Comparison of ENCODE assay signal across 8 cellular contexts in the genomic region with DNA sequence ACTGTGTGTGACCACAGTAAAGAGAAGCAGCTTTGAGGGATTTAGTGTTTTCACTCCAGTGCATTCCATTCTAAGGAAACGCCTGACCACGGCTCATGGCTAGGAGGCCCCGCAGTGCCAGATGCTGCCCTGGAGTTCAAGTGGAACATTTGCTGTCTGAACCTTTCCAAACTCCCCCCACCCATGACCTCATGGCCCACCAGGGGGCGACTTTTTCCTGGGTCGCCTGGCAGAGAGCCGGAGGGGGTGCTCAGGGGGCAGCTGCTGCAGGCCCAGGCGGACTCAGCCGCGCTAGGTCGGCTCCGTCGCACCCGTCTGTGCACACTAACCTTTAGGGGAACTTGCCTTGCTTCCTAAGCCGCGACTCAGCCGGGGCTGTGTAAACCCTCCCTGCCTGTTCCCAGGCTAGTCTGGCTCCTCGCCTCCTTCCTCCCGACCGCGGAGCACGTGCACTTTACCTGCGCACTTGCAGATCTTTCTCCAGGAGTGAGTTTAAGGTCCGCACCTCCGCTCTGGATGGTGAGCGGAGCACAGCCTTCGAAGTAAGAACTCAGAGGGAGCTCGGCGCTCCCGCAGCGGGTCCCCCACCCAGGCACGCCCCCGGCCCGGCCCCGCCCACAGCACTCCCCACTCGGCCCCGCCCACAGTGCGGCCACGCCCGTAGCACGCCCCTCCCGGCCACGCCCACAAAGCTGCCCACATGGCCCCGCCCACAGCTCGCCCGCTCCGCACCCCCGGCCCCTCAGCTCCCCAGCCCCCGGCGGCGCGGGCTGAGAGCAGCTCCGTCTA. TPM values are rescaled to one million over a fixed set of nuclear protein-coding genes. Genes with fewer than 3 reads are reported as not detected.
A peak's percentile ranks its signal among the peaks of the same experiment; 100 is the strongest.
DNase-seq lines count a peak whose midpoint lies in the region; ATAC-seq and TF ChIP-seq lines count a peak whose summit lies in the region.

OCA2 (minus strand) TSS at position 550 of the 789 bp plus-strand sequence. CDS start 17,441 bp downstream, outside the sequence.

- TF ChIP-seq CTCF in PC-3 (conservative IDR thresholded peaks at IDR 0.05; ENCODE audit: low read depth, low read length), result peak; percentile 47; the same call in 1 of the 2 replicates

- no peaks in the 10 kb centered on the region for H3K36me3 ChIP-seq in PC-3 (ENCODE audit: low read depth, low read length)
- no peaks in the 10 kb centered on the region for H3K36me3 ChIP-seq in skeletal muscle satellite cell (ENCODE audit: insufficient read depth, low read length)

- H3K27ac ChIP-seq in PC-3 (ENCODE audit: low read length), result no peak within 1 kb of the TSS

- BruUV-seq in PC-3 (replicated peaks; lab: Mats Ljungman, UMichigan), result no TSS peak

- CTCF ChIA-PET in PC-3 (lab: Charles Lee), result interaction anchor here (0.5 kb wide), 1 partner anchor 1208 kb away, joined by 4 read pairs; no protein-coding TSS in a partner anchor

- ATAC-seq in PC-3 (peak; percentile 12), left cardiac atrium (peak; percentile 35 to 59), GM21515 (IDR thresholded peaks at IDR 0.05; ENCODE audit: unreplicated experiment) (no peak), GM21723 (IDR thresholded peaks at IDR 0.05; ENCODE audit: unreplicated experiment) (no peak)

- peak within 1 kb of the TSS; percentile 63 for H3K4me2 ChIP-seq in PC-3 (ENCODE audit: low read length)
- H3K4me2 ChIP-seq in skeletal muscle satellite cell (ENCODE audit: low read length), result peak within 1 kb of the TSS; percentile 68

- no peaks in the 10 kb centered on the region for H3K9me2 ChIP-seq in PC-3 (replicated peaks; ENCODE audit: low read length)

- H3K4me1 ChIP-seq in PC-3 (ENCODE audit: insufficient read depth, low read length), result peaks cover 6% of the 10 kb centered on the region
- peaks cover 33% of the 10 kb centered on the region for H3K4me1 ChIP-seq in skeletal muscle satellite cell (ENCODE audit: control insufficient read depth, insufficient read depth, low read length)

- DNase-seq in DMS 273 (lab: John Stamatoyannopoulos, UW; ENCODE audit: unreplicated experiment), result peak; percentile 45
- no peak for DNase-seq in DMS 273 treated with DMSO at 0.1 percent for 48 hours (lab: John Stamatoyannopoulos, UW)
- peak; percentile 27 for DNase-seq in PC-3
- DNase-seq in activated naive CD4-positive, alpha-beta T cell treated with Interleukin-2 at 50 U/mL for 16 hours, result peak; percentile 59
- peak; percentile 65 for DNase-seq in left cardiac atrium

- POLR2A ChIA-PET in PC-3 (lab: Charles Lee; ENCODE audit: unreplicated experiment), result no interaction called here

- H2AFZ ChIP-seq in PC-3 (ENCODE audit: low read length), result peak within 1 kb of the TSS; percentile 56; the same call in 1 of the 2 replicates

- H3K79me2 ChIP-seq in PC-3 (ENCODE audit: low read length), result no peaks in the 10 kb centered on the region

- no peaks in the 10 kb centered on the region for H4K20me1 ChIP-seq in PC-3 (ENCODE audit: low read length)

- H3K9me3 ChIP-seq in PC-3 (ENCODE audit: low read length), result no peaks in the 10 kb centered on the region
- H3K9me3 ChIP-seq in skeletal muscle satellite cell (replicated peaks; ENCODE audit: low read length), result no peaks in the 10 kb centered on the region

- H3K9ac ChIP-seq in PC-3 (ENCODE audit: low read length) (no peak within 1 kb of the TSS), skeletal muscle satellite cell (ENCODE audit: low read depth, low read length) (no peak within 1 kb of the TSS)

- no peaks in the 10 kb centered on the region for H3F3A ChIP-seq in PC-3 (ENCODE audit: low read length, unreplicated experiment)

- peaks cover 7% of the 10 kb centered on the region; the same call in 1 of the 2 replicates for H3K27me3 ChIP-seq in PC-3 (ENCODE audit: low read length)
- peaks cover 77% of the 10 kb centered on the region for H3K27me3 ChIP-seq in skeletal muscle satellite cell (ENCODE audit: control insufficient read depth, insufficient read depth, low read length)

- H3K4me3 ChIP-seq in PC-3 (ENCODE audit: low read length) (peak within 1 kb of the TSS; percentile 39; the same call in 1 of the 2 replicates), skeletal muscle satellite cell (ENCODE audit: low read length) (no peak within 1 kb of the TSS)

- intact Hi-C loops in PC-3 (cut with micrococcal nuclease) (no loop called here), left cardiac atrium (cut with DNase I) (no loop called here)

RNA-seq across cellular contexts. Expression of gene OCA2, which starts in this region (rescaled TPM):
- total RNA-seq in PC-3 (2014; rRNA removed), result not detected in 2 replicates
- under 1 TPM in 1 of 2 donors, not detected in 1; 0.09 TPM for total RNA-seq in left cardiac atrium
- under 0.01 TPM in 1 of 2 replicates, not detected in the other for total RNA-seq in skeletal muscle satellite cell (2012; rRNA removed)

Comparison
In these comparisons a context has a peak if more than half of its experiments do, and no peak if none do; other contexts are left out.
1. Peak in DNase-seq, ATAC-seq, H3K4me3 ChIP-seq and H3K4me2 ChIP-seq in PC-3; RNA of the gene not detected or under 1 TPM.
2. Peak in DNase-seq and ATAC-seq in left cardiac atrium; RNA of the gene not detected or under 1 TPM.